18 cellular contexts compared by ENCODE assay signal in the genomic region with DNA sequence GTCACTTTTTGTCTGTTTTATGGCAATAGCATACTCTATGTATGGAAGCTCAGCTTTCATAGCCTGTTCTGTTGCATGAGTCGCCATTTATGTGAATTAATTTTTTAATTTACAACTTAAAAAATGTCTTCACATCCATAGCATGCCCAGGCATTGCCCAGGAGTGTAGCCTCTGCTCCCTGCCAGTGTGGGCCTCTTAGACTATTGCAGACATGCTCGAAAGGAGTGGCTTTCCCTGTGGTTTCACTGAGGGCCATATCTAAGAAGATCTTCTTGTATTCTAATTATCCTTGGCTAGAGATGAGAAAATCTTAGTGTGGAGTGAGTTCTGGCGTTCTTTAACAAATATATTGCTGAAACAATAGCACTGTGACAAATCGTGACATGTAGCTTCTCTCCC.
"Had no signal": no experiment of that assay in that cellular context is flagged by ENCODE, and none has a peak within 500 bp of the region (broad histone marks: within the 10 kb centered on the region; RNA-seq: fewer than 3 reads in every experiment).

No MANE protein-coding gene starts in this region.

- H3K4me3 Mint-ChIP-seq: natural killer cell treated with Interleukin-12 subunit alpha and Interleukin-12 subunit beta and Interleukin-15 and Interleukin-18, amount 100 ng/mL, for 72 hours; stimulated activated naive CD8-positive, alpha-beta T cell treated with anti-CD3 and anti-CD28 coated beads, Interleukin-15, Interleukin-2, amounts not matched to agents 100 ng/mL and 50 ng/mL, for 24 hours had no signal

- H3K27me3 ChIP-seq: adrenal gland, ascending aorta, ovary, right atrium auricular region, tibial artery had no signal

- ATAC-seq: activated naive CD4-positive, alpha-beta T cell treated with anti-CD3 and anti-CD28 coated beads, Interleukin-2, amount 50 U/mL, for 72 hours; natural killer cell treated with Interleukin-12 subunit alpha and Interleukin-12 subunit beta and Interleukin-15 and Interleukin-18, amount 100 ng/mL, for 72 hours; psoas muscle had no signal

- H3K4me3 ChIP-seq: adrenal gland, ascending aorta, left ventricle myocardium inferior, ovary, psoas muscle, right atrium auricular region, tibial artery had no signal

- H3K27me3 Mint-ChIP-seq: natural killer cell treated with Interleukin-12 subunit alpha and Interleukin-12 subunit beta and Interleukin-15 and Interleukin-18, amount 100 ng/mL, for 72 hours; stimulated activated naive CD8-positive, alpha-beta T cell treated with anti-CD3 and anti-CD28 coated beads, Interleukin-15, Interleukin-2, amounts not matched to agents 100 ng/mL and 50 ng/mL, for 24 hours had no signal

- DNase-seq: activated gamma-delta T cell; adrenal gland; cortex of kidney; foreskin melanocyte; glutamatergic neuron; hippocampal formation; left ventricle myocardium inferior; ovary; psoas muscle; stimulated activated CD4-positive, alpha-beta T cell treated with anti-CD3 and anti-CD28 coated beads, Interleukin-1b, Interleukin-23, amount 100 ng/mL, for 48 hours; T-helper 1 cell; tibial artery had no signal

- H3K36me3 ChIP-seq: ovary had no signal

- H3K9me3 Mint-ChIP-seq: activated naive CD4-positive, alpha-beta T cell treated with anti-CD3 and anti-CD28 coated beads, Interleukin-2, amount 50 U/mL, for 72 hours; natural killer cell treated with Interleukin-12 subunit alpha and Interleukin-12 subunit beta and Interleukin-15 and Interleukin-18, amount 100 ng/mL, for 72 hours; stimulated activated naive CD8-positive, alpha-beta T cell treated with anti-CD3 and anti-CD28 coated beads, Interleukin-15, Interleukin-2, amounts not matched to agents 100 ng/mL and 50 ng/mL, for 24 hours had no signal

- H3K27ac Mint-ChIP-seq: natural killer cell treated with Interleukin-12 subunit alpha and Interleukin-12 subunit beta and Interleukin-15 and Interleukin-18, amount 100 ng/mL, for 72 hours; stimulated activated naive CD8-positive, alpha-beta T cell treated with anti-CD3 and anti-CD28 coated beads, Interleukin-15, Interleukin-2, amounts not matched to agents 100 ng/mL and 50 ng/mL, for 24 hours had no signal

- H3K4me1 ChIP-seq: right atrium auricular region had no signal

- H3K36me3 Mint-ChIP-seq: natural killer cell treated with Interleukin-12 subunit alpha and Interleukin-12 subunit beta and Interleukin-15 and Interleukin-18, amount 100 ng/mL, for 72 hours had no signal

- H3K27ac ChIP-seq: adrenal gland, ascending aorta, left ventricle myocardium inferior, ovary, psoas muscle, right atrium auricular region, tibial artery had no signal

- FAIRE-seq: TTC549 had no signal

- H3K9me3 ChIP-seq: adrenal gland, ascending aorta, left ventricle myocardium inferior, ovary, psoas muscle, right atrium auricular region, tibial artery had no signal
